In the genomic region with DNA sequence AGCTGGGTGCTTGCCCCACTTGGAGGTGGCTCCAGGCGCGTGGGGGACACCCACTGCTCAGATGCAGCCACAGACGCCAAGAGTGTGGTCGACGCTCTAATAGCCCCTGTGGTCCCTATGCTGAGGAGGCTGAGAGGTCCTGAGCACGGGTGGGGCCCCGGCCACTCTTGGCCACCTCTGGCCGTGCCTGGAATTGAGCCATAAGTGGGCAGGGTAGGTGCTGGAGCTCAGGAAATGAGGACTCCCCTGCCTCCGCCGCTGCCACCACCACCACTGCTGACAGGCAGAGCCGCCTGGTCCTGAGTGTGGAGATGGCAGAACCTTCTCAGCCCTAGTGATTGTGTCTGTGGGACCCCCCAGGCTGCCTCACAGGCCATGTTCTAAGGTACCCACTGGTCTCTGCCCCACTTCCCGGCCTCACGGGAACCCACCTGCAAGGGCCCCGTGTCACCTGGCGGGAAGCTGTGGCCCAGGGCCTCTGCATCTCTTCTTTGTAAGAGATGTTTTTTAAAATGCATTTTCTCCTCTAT, we compare ENCODE assay signal across 13 cellular contexts. TPM values are rescaled to one million over a fixed set of nuclear protein-coding genes. Genes with fewer than 3 reads are reported as not detected.
A peak's percentile ranks its signal among the peaks of the same experiment; 100 is the strongest.
DNase-seq lines count a peak whose midpoint lies in the region; ATAC-seq lines count a peak whose summit lies in the region.
"Had no signal": no experiment of that assay in that cellular context is flagged by ENCODE, and none has a peak within 500 bp of the region (broad histone marks: within the 10 kb centered on the region; RNA-seq: fewer than 3 reads in every experiment).

No MANE protein-coding gene starts in this region.

- intact Hi-C loops in left colon (cut with DNase I, micrococcal nuclease): no loop called here

- H3K9me3 Mint-ChIP-seq in activated T-cell treated with anti-CD3 and anti-CD28 coated beads, Interleukin-2, amount 50 U/mL, for 72 hours: no peaks in the 10 kb centered on the region
- H3K9me3 Mint-ChIP-seq: mesothelial cell of epicardium had no signal

- DNase-seq in activated T-cell treated with anti-CD3 and anti-CD28 coated beads, Interleukin-2, amount 50 U/mL, for 72 hours: peak in 1 of 2 donors; percentile 22
- no peak for DNase-seq in left colon
- no peak for DNase-seq in NCI-H2029 (lab: John Stamatoyannopoulos, UW)
- no peak for DNase-seq in LoVo (ENCODE audit: low spot score)
- no peak for DNase-seq in DMS114 treated with DMSO at 0.1 percent for 48 hours (lab: John Stamatoyannopoulos, UW; ENCODE audit: unreplicated experiment)
- DNase-seq: BE2C, Karpas-422, NCI-H2171 treated with DMSO at 0.1 percent for 48 hours, transverse colon had no signal

- no peaks in the 10 kb centered on the region for H3K27me3 Mint-ChIP-seq in activated T-cell treated with anti-CD3 and anti-CD28 coated beads, Interleukin-2, amount 50 U/mL, for 72 hours (ENCODE audit: low read depth)

- H3K36me3 ChIP-seq in BLaER1 treated with 17β-estradiol and CSF1 and Interleukin-3, amounts not matched to agents 10 nM and 100 nM: peaks cover 37 to 80% (median 58%) of the 10 kb centered on the region in 11 experiments
- H3K36me3 ChIP-seq in HUES64 (ENCODE audit: insufficient read depth, low read length): peaks cover 49% of the 10 kb centered on the region

- peaks cover 26% of the 10 kb centered on the region for H3K4me1 Mint-ChIP-seq in activated T-cell treated with anti-CD3 and anti-CD28 coated beads, Interleukin-2, amount 50 U/mL, for 72 hours (ENCODE audit: low read depth)
- H3K4me1 Mint-ChIP-seq: mesothelial cell of epicardium had no signal

- peak overlapping the region in 4 of 11 experiments; percentile 12 to 38 (median 20); a peak in 4 of 22 replicates for H3K9ac ChIP-seq in BLaER1 treated with 17β-estradiol and CSF1 and Interleukin-3, amounts not matched to agents 10 nM and 100 nM
- no peak overlapping the region for H3K9ac ChIP-seq in HUES64 (ENCODE audit: low read depth, low read length)

- peak overlapping the region; percentile 33 to 47 for H3K4me3 Mint-ChIP-seq in activated T-cell treated with anti-CD3 and anti-CD28 coated beads, Interleukin-2, amount 50 U/mL, for 72 hours
- H3K4me3 Mint-ChIP-seq: mesothelial cell of epicardium had no signal

- H3K27me3 ChIP-seq in BLaER1 treated with 17β-estradiol and CSF1 and Interleukin-3, amounts not matched to agents 10 nM and 100 nM: no peaks in the 10 kb centered on the region
- no peaks in the 10 kb centered on the region for H3K27me3 ChIP-seq in HUES64 (ENCODE audit: insufficient read depth, low read length)
- H3K27me3 ChIP-seq: BE2C, transverse colon had no signal

- H3K4me3 ChIP-seq in BLaER1 treated with 17β-estradiol and CSF1 and Interleukin-3, amounts not matched to agents 10 nM and 100 nM: no peak overlapping the region
- no peak overlapping the region for H3K4me3 ChIP-seq in HUES64 (ENCODE audit: low read length)
- H3K4me3 ChIP-seq: transverse colon had no signal

- 87% methylated on average over 15 of the region's 15 CpGs for WGBS in HUES64

- ATAC-seq in activated T-cell treated with anti-CD3 and anti-CD28 coated beads, Interleukin-2, amount 50 U/mL, for 72 hours (replicated peaks in 1 of 2): peak; percentile 36 to 57
- ATAC-seq in left colon (peak; percentile 13), HG02885 (IDR thresholded peaks at IDR 0.05; ENCODE audit: poor library complexity, unreplicated experiment) (no peak)

- H3K9me3 ChIP-seq in BLaER1 treated with 17β-estradiol and CSF1 and Interleukin-3, amounts not matched to agents 10 nM and 100 nM (replicated peaks in 1 of 11): no peaks in the 10 kb centered on the region
- no peaks in the 10 kb centered on the region for H3K9me3 ChIP-seq in HUES64 (ENCODE audit: insufficient read depth, low read depth, low read length)
- H3K9me3 ChIP-seq: BE2C, transverse colon had no signal

- peak overlapping the region in 10 of 11 experiments; percentile 10 to 61 (median 46); a peak in 15 of 22 replicates for H3K4me2 ChIP-seq in BLaER1 treated with 17β-estradiol and CSF1 and Interleukin-3, amounts not matched to agents 10 nM and 100 nM

- peaks cover 0 to 7% of the 10 kb centered on the region in 2 donors for H3K36me3 Mint-ChIP-seq in activated T-cell treated with anti-CD3 and anti-CD28 coated beads, Interleukin-2, amount 50 U/mL, for 72 hours (ENCODE audit: insufficient read depth in 2 of 2)

- peaks cover 0 to 32% (median 0%) of the 10 kb centered on the region in 11 experiments; a peak in 1 of 22 replicates for H4K20me1 ChIP-seq in BLaER1 treated with 17β-estradiol and CSF1 and Interleukin-3, amounts not matched to agents 10 nM and 100 nM

- peaks cover 10 to 53% (median 46%) of the 10 kb centered on the region in 10 experiments for H3K4me1 ChIP-seq in BLaER1 treated with 17β-estradiol and CSF1 and Interleukin-3, amounts not matched to agents 10 nM and 100 nM
- peaks cover 4% of the 10 kb centered on the region; the same call in 1 of the 2 replicates for H3K4me1 ChIP-seq in HUES64 (ENCODE audit: insufficient read depth, low read length)
- H3K4me1 ChIP-seq: BE2C, transverse colon had no signal

- H3K27ac Mint-ChIP-seq in activated T-cell treated with anti-CD3 and anti-CD28 coated beads, Interleukin-2, amount 50 U/mL, for 72 hours: peak overlapping the region; percentile 63
- H3K27ac Mint-ChIP-seq: mesothelial cell of epicardium had no signal

- peak overlapping the region in 8 of 11 experiments; percentile 33 to 66 (median 48); a peak in 13 of 22 replicates for H3K27ac ChIP-seq in BLaER1 treated with 17β-estradiol and CSF1 and Interleukin-3, amounts not matched to agents 10 nM and 100 nM
- H3K27ac ChIP-seq in HUES64 (ENCODE audit: low read depth, low read length): peak overlapping the region; percentile 46; the same call in 1 of the 2 replicates

RNA-seq across cellular contexts. Expression of a gene that starts 34.6 kb away (rescaled TPM):
- polyA plus RNA-seq in HUES64 (2013, experiment 1 of 2): 12.6 TPM
- 17.1 TPM for polyA plus RNA-seq in HUES64 (2013, experiment 2 of 2)
- total RNA-seq in activated T-cell treated with anti-CD3 and anti-CD28 coated beads, Interleukin-2, amount 50 U/mL, for 72 hours: 10 to 100 TPM; 50.1 to 53.4 TPM
- 10 to 100 TPM; 46.3 to 48.3 TPM for total RNA-seq in left colon
